Comparison of ENCODE assay signal across 18 cellular contexts in genomic region chr16:69555867-69556266, GRCh38. TPM values are rescaled to one million over a fixed set of nuclear protein-coding genes. Genes with fewer than 3 reads are reported as not detected.
DNase-seq lines count a peak whose midpoint lies in the region; ATAC-seq, FAIRE-seq and TF ChIP-seq lines count a peak whose summit lies in the region.
"Had no signal": no experiment of that assay in that cellular context is flagged by ENCODE, and none has a peak within 500 bp of the region (broad histone marks: within the 10 kb centered on the region; RNA-seq: fewer than 3 reads in every experiment).

No MANE protein-coding gene starts in this region.

- peaks cover 8% of the 10 kb centered on the region for H3K9me3 Mint-ChIP-seq in WTC11
- H3K9me3 Mint-ChIP-seq: CD8-positive, alpha-beta T cell; HFFc6 had no signal

- ATAC-seq in WTC11 = no peak
- no peak for ATAC-seq in left ventricle myocardium superior
- ATAC-seq: CD8-positive, alpha-beta T cell; GM23338; HCT116 had no signal

- no peak for DNase-seq in GM19239 (ENCODE audit: insufficient read length, low spot score)
- DNase-seq in HL-60 (ENCODE audit: low read depth in 1 of 2, low spot score in 1 of 2) = no peak
- no peak for DNase-seq in WTC11 (ENCODE audit: low spot score)
- no peak for DNase-seq in left ventricle myocardium superior
- DNase-seq in superior temporal gyrus (ENCODE audit: extremely low spot score) = no peak
- no peak for DNase-seq in occipital lobe (lab: John Stamatoyannopoulos, UW)
- DNase-seq: Caco-2; CD4-positive, CD25-positive, alpha-beta regulatory T cell; CD8-positive, alpha-beta T cell; DMS153; DND-41; H9; HFFc6 had no signal

- no peak overlapping the region for H3K4me3 Mint-ChIP-seq in WTC11
- H3K4me3 Mint-ChIP-seq: CD4-positive, CD25-positive, alpha-beta regulatory T cell; CD8-positive, alpha-beta T cell; GM23338; H9; HFFc6 had no signal

- intact Hi-C loops in left ventricle myocardium superior (cut with micrococcal nuclease) = no loop called here

- POLR2A ChIA-PET in WTC11 (lab: Charles Lee) = no interaction called here

- no peak overlapping the region for H3K4me3 ChIP-seq in HL-60 (replicated peaks; ENCODE audit: insufficient read depth, low read length)
- H3K4me3 ChIP-seq: GM23338 had no signal

- H3K27ac Mint-ChIP-seq in WTC11 = no peak overlapping the region
- H3K27ac Mint-ChIP-seq: CD4-positive, CD25-positive, alpha-beta regulatory T cell; CD8-positive, alpha-beta T cell; GM23338; H9; HFFc6 had no signal

- H3K27me3 Mint-ChIP-seq in WTC11 (ENCODE audit: low read depth) = no peaks in the 10 kb centered on the region

- 0 out of 2 replicates have a peak, but pooled peaks cover 2% of the 10 kb centered on the region for H3K36me3 Mint-ChIP-seq in WTC11
- H3K36me3 Mint-ChIP-seq: CD4-positive, CD25-positive, alpha-beta regulatory T cell; CD8-positive, alpha-beta T cell had no signal

- TF ChIP-seq CTCF in HL-60 (IDR thresholded peaks at IDR 0.05; ENCODE audit: insufficient read depth, low read length) (no peak), WTC11 (IDR thresholded peaks at IDR 0.05) (no peak)

- H3K27me3 ChIP-seq in HL-60 (ENCODE audit: insufficient read depth, poor library complexity, severe bottlenecking) = no peaks in the 10 kb centered on the region

- H3K4me1 Mint-ChIP-seq in WTC11 = peaks cover 5% of the 10 kb centered on the region

- peak overlapping the region; percentile 43; the same call in 1 of the 2 replicates for H3K27ac ChIP-seq in HL-60 (replicated peaks)
- H3K27ac ChIP-seq: C4-2B had no signal

- CTCF ChIA-PET in WTC11 (lab: Charles Lee) = no interaction called here

- FAIRE-seq in GM19239 (lab: Jason Lieb, UNC) = peak; percentile 49
- FAIRE-seq: G401.6, GM12892 had no signal

TF ChIP-seq in WTC11, 78 proteins besides CTCF, POLR2A, EP300 and RAD21:
- TF ChIP-seq ZNF121 (CRISPR knock-in tag; IDR thresholded peaks at IDR 0.05) (peak; percentile 81; the same call in 1 of the 2 replicates), ZMAT4 (CRISPR knock-in tag; IDR thresholded peaks at IDR 0.05) (no peak), NR1H2 (CRISPR knock-in tag; IDR thresholded peaks at IDR 0.05) (no peak)
TF ChIP-seq in WTC11: peak in this region for 1.

RNA-seq across cellular contexts. Expression of gene NFAT5, which starts 9.9 kb away (rescaled TPM):
- 23.2 to 23.7 TPM (median 23.5 TPM) in 3 replicates for total RNA-seq in WTC11 (2021)
- 14.3 TPM for total RNA-seq in left ventricle myocardium superior
- 17.0 TPM for total RNA-seq in occipital lobe
